ENCODE assay signal across 1 cellular context in the genomic region with DNA sequence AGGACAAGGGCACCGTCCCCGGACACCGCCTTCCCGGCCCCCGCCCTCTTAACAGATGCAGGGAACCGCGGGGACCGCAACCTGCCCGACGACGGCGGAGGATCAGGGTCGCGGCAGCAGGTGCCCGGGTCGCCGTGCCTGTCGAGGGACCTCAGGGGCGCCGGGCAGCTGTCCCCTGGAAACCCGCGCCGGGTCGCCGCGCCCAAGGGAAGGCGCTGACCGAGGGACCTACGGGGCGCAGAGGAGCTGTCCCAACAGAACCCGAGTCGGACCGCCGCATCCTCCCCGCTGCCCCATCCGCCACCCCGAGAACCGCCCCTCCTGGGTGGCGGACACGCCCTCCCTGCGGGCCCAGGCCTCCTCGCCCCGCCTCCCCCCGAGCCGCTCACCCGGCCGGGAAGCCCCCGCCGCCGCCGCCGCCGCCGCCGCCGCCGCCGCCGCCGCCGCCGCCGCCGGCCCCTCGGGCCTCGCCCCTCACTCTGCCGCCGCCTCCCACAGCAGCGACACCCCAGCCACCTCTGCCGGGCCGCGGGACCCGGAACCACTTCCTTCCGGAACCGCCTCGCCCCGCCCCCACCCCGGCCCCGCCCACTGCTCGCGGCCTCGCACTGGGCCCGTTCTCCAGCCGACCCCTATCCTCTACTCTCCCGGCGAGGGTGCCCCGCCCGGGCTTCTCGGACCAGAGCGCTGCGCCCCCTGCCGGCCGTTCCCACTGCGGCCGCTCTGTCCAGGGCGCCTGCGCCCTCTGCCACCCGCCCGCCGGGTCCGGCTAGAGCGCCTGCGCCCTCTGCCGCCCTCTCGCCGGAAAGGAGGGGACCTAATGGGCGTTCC.
TF ChIP-seq lines count a peak whose summit lies in the region.

Gene BCLAF3, minus strand, starts transcription at position 543 of the 831 bp plus-strand sequence. CDS start 20,797 bp downstream, outside the sequence.

TF ChIP-seq in K562, 482 proteins besides CTCF, POLR2A, EP300 and RAD21 (continued from another document and continues in another):
- peak; percentile 22; the same call in 1 of the 2 replicates for TF ChIP-seq L3MBTL2 (IDR thresholded peaks at IDR 0.05)
- no peak for TF ChIP-seq ETV6 (IDR thresholded peaks at IDR 0.05; ENCODE audit: borderline replicate concordance in 1 of 2, low read depth in 2 of 2, low read length in 1 of 2)
- TF ChIP-seq ETV6 (CRISPR knock-in tag; IDR thresholded peaks at IDR 0.05; ENCODE audit: borderline replicate concordance) = no peak
- no peak for TF ChIP-seq ATF3 (IDR thresholded peaks at IDR 0.05)
- TF ChIP-seq ATF3 (CRISPR knock-in tag; conservative IDR thresholded peaks at IDR 0.05) = no peak
- TF ChIP-seq, protein P1, sequence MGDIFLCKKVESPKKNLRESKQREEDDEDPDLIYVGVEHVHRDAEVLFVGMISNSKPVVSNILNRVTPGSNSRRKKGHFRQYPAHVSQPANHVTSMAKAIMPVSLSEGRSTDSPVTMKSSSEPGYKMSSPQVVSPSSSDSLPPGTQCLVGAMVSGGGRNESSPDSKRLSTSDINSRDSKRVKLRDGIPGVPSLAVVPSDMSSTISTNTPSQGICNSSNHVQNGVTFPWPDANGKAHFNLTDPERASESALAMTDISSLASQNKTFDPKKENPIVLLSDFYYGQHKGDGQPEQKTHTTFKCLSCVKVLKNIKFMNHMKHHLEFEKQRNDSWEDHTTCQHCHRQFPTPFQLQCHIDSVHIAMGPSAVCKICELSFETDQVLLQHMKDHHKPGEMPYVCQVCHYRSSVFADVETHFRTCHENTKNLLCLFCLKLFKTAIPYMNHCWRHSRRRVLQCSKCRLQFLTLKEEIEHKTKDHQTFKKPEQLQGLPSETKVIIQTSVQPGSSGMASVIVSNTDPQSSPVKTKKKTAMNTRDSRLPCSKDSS (IDR thresholded peaks at IDR 0.05; ENCODE audit: low read depth, partially characterized antibody) = no peak
- no peak for TF ChIP-seq CBX8 (IDR thresholded peaks at IDR 0.05; ENCODE audit: borderline replicate concordance, extremely low read depth, low read depth, low read length, poor library complexity, severe bottlenecking)
- TF ChIP-seq PHF21A (IDR thresholded peaks at IDR 0.05; ENCODE audit: borderline replicate concordance, low read depth) = no peak
- TF ChIP-seq GABPB2 (CRISPR knock-in tag; conservative IDR thresholded peaks at IDR 0.05) = no peak
- TF ChIP-seq RBM39 (optimal IDR thresholded peaks at IDR 0.05; ENCODE audit: low read depth, low read length) = no peak
- no peak for TF ChIP-seq POLR2H (tag; IDR thresholded peaks at IDR 0.05; ENCODE audit: low read depth)
- no peak for TF ChIP-seq LARP7 (IDR thresholded peaks at IDR 0.05)
- no peak for TF ChIP-seq SRSF9 (IDR thresholded peaks at IDR 0.05; ENCODE audit: borderline replicate concordance, low read depth, low read length)
- peak; percentile 91 to 99 for TF ChIP-seq MAZ (CRISPR knock-in tag; conservative IDR thresholded peaks at IDR 0.05 in 1 of 2, IDR thresholded peaks at IDR 0.05 in 1 of 2)
- TF ChIP-seq CREB5 (CRISPR knock-in tag; IDR thresholded peaks at IDR 0.05) = no peak
- no peak for TF ChIP-seq ZNF253 (CRISPR knock-in tag; conservative IDR thresholded peaks at IDR 0.05)
- no peak for TF ChIP-seq SAFB2 (IDR thresholded peaks at IDR 0.05; ENCODE audit: borderline replicate concordance, low read depth, low read length, severe bottlenecking)
- 0 out of 2 replicates have a peak, but pooled peaks have one; percentile 11 for TF ChIP-seq JUND (IDR thresholded peaks at IDR 0.05; ENCODE audit: borderline replicate concordance, low read depth, low read length)
- no peak for TF ChIP-seq JUND (tag; IDR thresholded peaks at IDR 0.05; ENCODE audit: borderline replicate concordance, low read depth, low read length)
- TF ChIP-seq, protein P2, sequence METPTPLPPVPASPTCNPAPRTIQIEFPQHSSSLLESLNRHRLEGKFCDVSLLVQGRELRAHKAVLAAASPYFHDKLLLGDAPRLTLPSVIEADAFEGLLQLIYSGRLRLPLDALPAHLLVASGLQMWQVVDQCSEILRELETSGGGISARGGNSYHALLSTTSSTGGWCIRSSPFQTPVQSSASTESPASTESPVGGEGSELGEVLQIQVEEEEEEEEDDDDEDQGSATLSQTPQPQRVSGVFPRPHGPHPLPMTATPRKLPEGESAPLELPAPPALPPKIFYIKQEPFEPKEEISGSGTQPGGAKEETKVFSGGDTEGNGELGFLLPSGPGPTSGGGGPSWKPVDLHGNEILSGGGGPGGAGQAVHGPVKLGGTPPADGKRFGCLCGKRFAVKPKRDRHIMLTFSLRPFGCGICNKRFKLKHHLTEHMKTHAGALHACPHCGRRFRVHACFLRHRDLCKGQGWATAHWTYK (CRISPR knock-in tag; IDR thresholded peaks at IDR 0.05) = no peak
- no peak for TF ChIP-seq ZNF217 (CRISPR knock-in tag; IDR thresholded peaks at IDR 0.05)
- 0 out of 4 replicates have a peak, but pooled peaks of 1 of the 2 experiments have one; percentile 6 for TF ChIP-seq MNT (conservative IDR thresholded peaks at IDR 0.05)
- TF ChIP-seq CBX3 (IDR thresholded peaks at IDR 0.05; ENCODE audit: borderline replicate concordance in 1 of 2, low read length in 2 of 2) = no peak
- TF ChIP-seq PCBP2 (IDR thresholded peaks at IDR 0.05; ENCODE audit: low read depth, low read length, poor library complexity, severe bottlenecking) = no peak
- peak in 1 of 2 experiments; percentile 56; a peak in 1 of 4 replicates for TF ChIP-seq ZNF639 (CRISPR knock-in tag; conservative IDR thresholded peaks at IDR 0.05 in 1 of 2, IDR thresholded peaks at IDR 0.05 in 1 of 2)
- TF ChIP-seq ZFP36 (IDR thresholded peaks at IDR 0.05; ENCODE audit: low read depth, low read length, partially characterized antibody) = no peak
- TF ChIP-seq FOXA1 (IDR thresholded peaks at IDR 0.05; ENCODE audit: borderline replicate concordance) = no peak
- no peak for TF ChIP-seq JUN (IDR thresholded peaks at IDR 0.05; ENCODE audit: borderline replicate concordance, low read depth, low read length)
- no peak for TF ChIP-seq JUN (CRISPR knock-in tag; IDR thresholded peaks at IDR 0.05; ENCODE audit: borderline replicate concordance)
- TF ChIP-seq PHB (CRISPR knock-in tag; IDR thresholded peaks at IDR 0.05) = no peak
- TF ChIP-seq IRF2 (CRISPR knock-in tag; IDR thresholded peaks at IDR 0.05) = no peak
- TF ChIP-seq, protein P3, sequence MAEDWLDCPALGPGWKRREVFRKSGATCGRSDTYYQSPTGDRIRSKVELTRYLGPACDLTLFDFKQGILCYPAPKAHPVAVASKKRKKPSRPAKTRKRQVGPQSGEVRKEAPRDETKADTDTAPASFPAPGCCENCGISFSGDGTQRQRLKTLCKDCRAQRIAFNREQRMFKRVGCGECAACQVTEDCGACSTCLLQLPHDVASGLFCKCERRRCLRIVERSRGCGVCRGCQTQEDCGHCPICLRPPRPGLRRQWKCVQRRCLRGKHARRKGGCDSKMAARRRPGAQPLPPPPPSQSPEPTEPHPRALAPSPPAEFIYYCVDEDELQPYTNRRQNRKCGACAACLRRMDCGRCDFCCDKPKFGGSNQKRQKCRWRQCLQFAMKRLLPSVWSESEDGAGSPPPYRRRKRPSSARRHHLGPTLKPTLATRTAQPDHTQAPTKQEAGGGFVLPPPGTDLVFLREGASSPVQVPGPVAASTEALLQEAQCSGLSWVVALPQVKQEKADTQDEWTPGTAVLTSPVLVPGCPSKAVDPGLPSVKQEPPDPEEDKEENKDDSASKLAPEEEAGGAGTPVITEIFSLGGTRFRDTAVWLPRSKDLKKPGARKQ (CRISPR knock-in tag; IDR thresholded peaks at IDR 0.05) = no peak
- TF ChIP-seq CCAR2 (IDR thresholded peaks at IDR 0.05; ENCODE audit: low read depth, low read length) = no peak
- TF ChIP-seq BRCA1 (IDR thresholded peaks at IDR 0.05) = no peak
- no peak for TF ChIP-seq BRCA1 (CRISPR knock-in tag; IDR thresholded peaks at IDR 0.05)
- TF ChIP-seq ZNF780A (CRISPR knock-in tag; IDR thresholded peaks at IDR 0.05) = no peak
- no peak for TF ChIP-seq TBL1XR1 (IDR thresholded peaks at IDR 0.05; ENCODE audit: low read length in 2 of 2)
- TF ChIP-seq BRD4 (IDR thresholded peaks at IDR 0.05) = no peak
- no peak for TF ChIP-seq SRF (CRISPR knock-in tag; IDR thresholded peaks at IDR 0.05)
- no peak for TF ChIP-seq CEBPZ (IDR thresholded peaks at IDR 0.05; ENCODE audit: borderline replicate concordance, low read depth, low read length)
- TF ChIP-seq SNAPC5 (CRISPR knock-in tag; IDR thresholded peaks at IDR 0.05) = no peak
- no peak for TF ChIP-seq TFE3 (CRISPR knock-in tag; IDR thresholded peaks at IDR 0.05)
- no peak for TF ChIP-seq MYC (IDR thresholded peaks at IDR 0.05; ENCODE audit: low read depth, low read length)
- TF ChIP-seq MYC (CRISPR knock-in tag; IDR thresholded peaks at IDR 0.05; ENCODE audit: borderline replicate concordance, low read depth) = no peak
- no peak for TF ChIP-seq CBFB (CRISPR knock-in tag; IDR thresholded peaks at IDR 0.05)
- peak in 1 of 3 experiments; percentile 42 for TF ChIP-seq YY1 (IDR thresholded peaks at IDR 0.05; ENCODE audit: borderline replicate concordance in 1 of 3, control insufficient read depth in 1 of 3, extremely low read depth in 1 of 3, insufficient read depth in 3 of 3, insufficient read length in 1 of 3, insufficient replicate concordance in 2 of 3, low read depth in 1 of 3, low read length in 2 of 3)
- TF ChIP-seq RBM15 (IDR thresholded peaks at IDR 0.05; ENCODE audit: insufficient read depth, low read length) = no peak
- no peak for TF ChIP-seq MCM3 (IDR thresholded peaks at IDR 0.05)
